ENCODE assay signal across 1 cellular context in the genomic region with DNA sequence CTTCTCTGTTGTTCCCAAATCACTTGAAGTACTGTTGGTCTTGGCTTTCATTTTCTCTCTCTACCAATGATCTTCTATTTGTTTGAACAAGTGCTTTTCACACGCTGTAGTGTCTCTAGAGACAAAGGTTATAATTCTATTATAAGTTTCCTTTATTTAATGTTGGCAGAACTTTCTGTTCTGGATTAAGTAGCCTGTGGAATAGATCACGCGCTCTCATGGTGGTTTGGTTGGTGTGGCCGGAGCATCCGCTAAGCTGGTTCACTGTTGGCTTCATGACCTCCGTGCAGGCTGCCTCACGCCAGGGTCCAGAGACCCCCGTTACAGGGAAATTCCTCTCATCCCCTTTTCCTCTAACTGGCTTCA.
TF ChIP-seq lines count a peak whose summit lies in the region.

No MANE protein-coding gene starts in this region.

TF ChIP-seq in HepG2, 621 proteins besides CTCF, POLR2A, EP300 and RAD21:
- TF ChIP-seq ZNF263 (CRISPR knock-in tag; IDR thresholded peaks at IDR 0.05) (no peak), MBD4 (IDR thresholded peaks at IDR 0.05; ENCODE audit: borderline replicate concordance, low read length) (no peak), MED8 (CRISPR knock-in tag; IDR thresholded peaks at IDR 0.05; ENCODE audit: insufficient replicate concordance) (no peak), ISL2 (CRISPR knock-in tag; IDR thresholded peaks at IDR 0.05) (no peak), ZNF777 (CRISPR knock-in tag; IDR thresholded peaks at IDR 0.05) (no peak), HDAC6 (IDR thresholded peaks at IDR 0.05; ENCODE audit: low read depth, low read length) (no peak), SP4 (CRISPR knock-in tag; IDR thresholded peaks at IDR 0.05) (no peak), RXRB (CRISPR knock-in tag; IDR thresholded peaks at IDR 0.05; ENCODE audit: borderline replicate concordance) (no peak)
- TF ChIP-seq, protein P1, sequence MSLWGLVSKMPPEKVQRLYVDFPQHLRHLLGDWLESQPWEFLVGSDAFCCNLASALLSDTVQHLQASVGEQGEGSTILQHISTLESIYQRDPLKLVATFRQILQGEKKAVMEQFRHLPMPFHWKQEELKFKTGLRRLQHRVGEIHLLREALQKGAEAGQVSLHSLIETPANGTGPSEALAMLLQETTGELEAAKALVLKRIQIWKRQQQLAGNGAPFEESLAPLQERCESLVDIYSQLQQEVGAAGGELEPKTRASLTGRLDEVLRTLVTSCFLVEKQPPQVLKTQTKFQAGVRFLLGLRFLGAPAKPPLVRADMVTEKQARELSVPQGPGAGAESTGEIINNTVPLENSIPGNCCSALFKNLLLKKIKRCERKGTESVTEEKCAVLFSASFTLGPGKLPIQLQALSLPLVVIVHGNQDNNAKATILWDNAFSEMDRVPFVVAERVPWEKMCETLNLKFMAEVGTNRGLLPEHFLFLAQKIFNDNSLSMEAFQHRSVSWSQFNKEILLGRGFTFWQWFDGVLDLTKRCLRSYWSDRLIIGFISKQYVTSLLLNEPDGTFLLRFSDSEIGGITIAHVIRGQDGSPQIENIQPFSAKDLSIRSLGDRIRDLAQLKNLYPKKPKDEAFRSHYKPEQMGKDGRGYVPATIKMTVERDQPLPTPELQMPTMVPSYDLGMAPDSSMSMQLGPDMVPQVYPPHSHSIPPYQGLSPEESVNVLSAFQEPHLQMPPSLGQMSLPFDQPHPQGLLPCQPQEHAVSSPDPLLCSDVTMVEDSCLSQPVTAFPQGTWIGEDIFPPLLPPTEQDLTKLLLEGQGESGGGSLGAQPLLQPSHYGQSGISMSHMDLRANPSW (CRISPR knock-in tag; IDR thresholded peaks at IDR 0.05; ENCODE audit: borderline replicate concordance): no peak
